In the genomic region with DNA sequence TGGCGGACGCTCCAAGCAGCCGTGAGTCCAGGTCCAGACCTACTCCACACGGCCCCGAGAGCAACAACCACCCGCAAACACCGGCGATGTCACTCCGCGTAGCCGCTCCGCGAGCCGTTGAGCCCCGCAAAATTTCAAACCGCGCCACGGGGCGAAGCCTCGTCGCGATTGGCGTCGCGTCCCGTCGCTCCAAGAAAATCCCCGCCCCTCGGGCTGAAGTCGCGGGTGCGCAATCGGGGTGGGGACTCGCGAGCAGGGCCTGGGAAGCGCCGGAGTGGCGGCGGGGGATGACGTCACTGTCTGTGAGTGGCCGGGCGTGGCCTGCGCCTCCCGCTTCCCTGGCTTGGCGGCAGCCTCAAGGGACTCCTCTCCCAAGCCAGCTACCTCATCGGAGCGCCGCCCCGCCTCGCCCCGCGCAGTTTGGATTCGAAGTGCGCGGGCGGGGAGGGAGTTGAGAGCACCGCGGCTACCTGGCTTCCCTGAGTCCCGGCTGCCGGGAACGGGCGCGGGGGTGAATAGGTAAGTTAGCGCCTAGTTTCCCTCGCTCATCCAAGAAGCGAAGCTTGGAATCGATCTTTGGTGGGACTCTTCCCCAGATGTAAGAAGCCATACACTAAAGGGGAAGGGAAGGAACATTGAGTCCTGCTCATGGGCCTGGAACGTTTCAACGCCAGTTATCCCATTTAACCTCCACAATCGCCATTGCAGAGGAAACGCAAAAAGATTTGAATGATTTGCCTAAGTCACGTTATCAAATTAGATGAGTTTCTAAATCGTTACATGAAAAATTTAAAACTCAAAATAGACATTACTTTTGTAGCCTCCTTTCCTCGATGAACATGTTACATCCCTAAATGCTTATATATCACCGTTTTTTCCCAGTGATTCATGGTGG, we compare ENCODE assay signal across 8 cellular contexts. TPM values are rescaled to one million over a fixed set of nuclear protein-coding genes. Genes with fewer than 3 reads are reported as not detected.
DNase-seq lines count a peak whose midpoint lies in the region; ATAC-seq, FAIRE-seq and TF ChIP-seq lines count a peak whose summit lies in the region.

A gene with protein sequence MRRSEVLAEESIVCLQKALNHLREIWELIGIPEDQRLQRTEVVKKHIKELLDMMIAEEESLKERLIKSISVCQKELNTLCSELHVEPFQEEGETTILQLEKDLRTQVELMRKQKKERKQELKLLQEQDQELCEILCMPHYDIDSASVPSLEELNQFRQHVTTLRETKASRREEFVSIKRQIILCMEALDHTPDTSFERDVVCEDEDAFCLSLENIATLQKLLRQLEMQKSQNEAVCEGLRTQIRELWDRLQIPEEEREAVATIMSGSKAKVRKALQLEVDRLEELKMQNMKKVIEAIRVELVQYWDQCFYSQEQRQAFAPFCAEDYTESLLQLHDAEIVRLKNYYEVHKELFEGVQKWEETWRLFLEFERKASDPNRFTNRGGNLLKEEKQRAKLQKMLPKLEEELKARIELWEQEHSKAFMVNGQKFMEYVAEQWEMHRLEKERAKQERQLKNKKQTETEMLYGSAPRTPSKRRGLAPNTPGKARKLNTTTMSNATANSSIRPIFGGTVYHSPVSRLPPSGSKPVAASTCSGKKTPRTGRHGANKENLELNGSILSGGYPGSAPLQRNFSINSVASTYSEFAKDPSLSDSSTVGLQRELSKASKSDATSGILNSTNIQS (minus strand): TSS at position 119 of the 895 bp plus-strand sequence. CDS start 118 bp downstream, at position 1.

- CTCF ChIA-PET in H1 (lab: Charles Lee; ENCODE audit: partially characterized antibody), result interaction anchor here (0.8 to 1.1 kb wide), 4 partner anchors 30 to 60 kb away, joined by 3 read pairs; no protein-coding TSS in a partner anchor

- peaks cover 9 to 54% of the 10 kb centered on the region in 2 experiments for H3K79me2 ChIP-seq in H1 (ENCODE audit: control insufficient read depth in 1 of 2, insufficient read depth in 2 of 2, low read length in 2 of 2)

- H3K14ac ChIP-seq in H1 (ENCODE audit: insufficient read length) (no peak within 1 kb of the TSS), mesenchymal stem cell (ENCODE audit: low read length in 2 of 2) (peak within 1 kb of the TSS; percentile 61 to 77)

- H3K9me3 ChIP-seq in H1 (ENCODE audit: insufficient read depth in 2 of 2, low read depth in 1 of 2, low read length in 1 of 2) (no peaks in the 10 kb centered on the region), mesenchymal stem cell (ENCODE audit: control insufficient read depth, low read length) (no peaks in the 10 kb centered on the region)

- peaks cover 6% of the 10 kb centered on the region for H3K79me1 ChIP-seq in H1 (ENCODE audit: low read depth, low read length)
- peaks cover 4% of the 10 kb centered on the region for H3K79me1 ChIP-seq in mesenchymal stem cell (replicated peaks; ENCODE audit: low read length, poor library complexity, severe bottlenecking)

- TF ChIP-seq EP300 in H1 (IDR thresholded peaks at IDR 0.05; ENCODE audit: borderline replicate concordance in 1 of 2, low read depth in 2 of 2, low read length in 2 of 2), result peak in 1 of 2 experiments; percentile 20; a peak in 1 of 3 replicates

- H3K27ac ChIP-seq in H1 (ENCODE audit: low read depth, low read length), result peak within 1 kb of the TSS; percentile 80
- H3K27ac ChIP-seq in mesenchymal stem cell (ENCODE audit: low read length, poor library complexity, severe bottlenecking), result peak within 1 kb of the TSS; percentile 55

- H3K36me3 ChIP-seq in H1 (ENCODE audit: control insufficient read depth in 2 of 4, insufficient read depth in 4 of 4, low read length in 3 of 4) (peaks cover 4 to 22% (median 16%) of the 10 kb centered on the region in 4 experiments), mesenchymal stem cell (ENCODE audit: control insufficient read depth in 1 of 2, insufficient read depth in 2 of 2, low read depth in 1 of 2, low read length in 2 of 2) (peaks cover 14 to 26% of the 10 kb centered on the region in 2 experiments)

- no peak for TF ChIP-seq RAD21 in H1 (IDR thresholded peaks at IDR 0.05 in 1 of 2, conservative IDR thresholded peaks at IDR 0.05 in 1 of 2; ENCODE audit: low read depth in 2 of 2, low read length in 2 of 2)

- POLR2A ChIA-PET in H1 (lab: Charles Lee; ENCODE audit: partially characterized antibody), result interaction anchor here (0.7 to 1.2 kb wide), 6 partner anchors 9 to 72 kb away, joined by 3 to 9 read pairs (median 4); a partner anchor contains a TSS

- H4K5ac ChIP-seq in H1 (ENCODE audit: insufficient read length, low read depth, low read length), result peak within 1 kb of the TSS; percentile 85

- peak; percentile 89 for ATAC-seq in GM21367 (IDR thresholded peaks at IDR 0.05; ENCODE audit: unreplicated experiment)

- H3K23ac ChIP-seq in H1 (ENCODE audit: insufficient read length) (no peak within 1 kb of the TSS), mesenchymal stem cell (ENCODE audit: low read length in 2 of 2) (peak within 1 kb of the TSS in 1 of 2 experiments; percentile 75)

- H2BK15ac ChIP-seq in H1 (ENCODE audit: low read length) (peak within 1 kb of the TSS; percentile 61; the same call in 1 of the 2 replicates), mesenchymal stem cell (ENCODE audit: low read depth, poor library complexity, severe bottlenecking) (no peak within 1 kb of the TSS)

- peak within 1 kb of the TSS; percentile 61 to 98 for H3K4me2 ChIP-seq in H1 (ENCODE audit: insufficient read depth in 1 of 2, low read depth in 2 of 2, low read length in 2 of 2)
- peak within 1 kb of the TSS; percentile 89 for H3K4me2 ChIP-seq in mesenchymal stem cell (ENCODE audit: low read length, poor library complexity, severe bottlenecking)

- H2AK5ac ChIP-seq in H1 (ENCODE audit: low read depth, low read length), result no peak within 1 kb of the TSS
- H2AK5ac ChIP-seq in mesenchymal stem cell (ENCODE audit: low read length, severe bottlenecking), result no peak within 1 kb of the TSS

- H2BK120ac ChIP-seq in H1 (replicated peaks; ENCODE audit: low read depth, low read length) (peak within 1 kb of the TSS; percentile 61), mesenchymal stem cell (ENCODE audit: low read depth, low read length) (peak within 1 kb of the TSS; percentile 55)

- peak within 1 kb of the TSS; percentile 73 for H3K56ac ChIP-seq in H1 (replicated peaks; ENCODE audit: insufficient read length, low read depth, low read length)

- peak within 1 kb of the TSS; percentile 93 for H2BK5ac ChIP-seq in H1 (ENCODE audit: low read depth, low read length)
- H2BK5ac ChIP-seq in mesenchymal stem cell (ENCODE audit: low read depth, low read length, poor library complexity, severe bottlenecking), result no peak within 1 kb of the TSS

- H2BK12ac ChIP-seq in H1 (ENCODE audit: low read depth, low read length), result peak within 1 kb of the TSS; percentile 95; the same call in 1 of the 2 replicates
- peak within 1 kb of the TSS in 1 of 2 experiments; percentile 86 for H2BK12ac ChIP-seq in mesenchymal stem cell (ENCODE audit: low read length in 2 of 2)

- no peak for TF ChIP-seq CTCF in H1 (IDR thresholded peaks at IDR 0.05; ENCODE audit: control extremely low read depth in 1 of 3, insufficient read depth in 1 of 3, low read depth in 1 of 3, low read length in 3 of 3)

- H4K8ac ChIP-seq in H1 (ENCODE audit: extremely low read depth, insufficient read depth, low read length) (peak within 1 kb of the TSS; percentile 88), mesenchymal stem cell (ENCODE audit: low read length) (peak within 1 kb of the TSS; percentile 66)

- FAIRE-seq in HTR-8/SVneo (lab: Jason Lieb, UNC) (peak; percentile 95), H1 (lab: Jason Lieb, UNC) (no peak)

- peaks cover 0 to 5% (median 0%) of the 10 kb centered on the region in 4 experiments; a peak in 1 of 7 replicates for H3K4me1 ChIP-seq in H1 (replicated peaks in 1 of 4; ENCODE audit: control insufficient read depth in 3 of 4, insufficient read depth in 4 of 4, low read length in 3 of 4)
- H3K4me1 ChIP-seq in mesenchymal stem cell (ENCODE audit: control insufficient read depth, insufficient read depth, low read depth, low read length), result no peaks in the 10 kb centered on the region

- H2BK20ac ChIP-seq in H1 (ENCODE audit: low read length), result 0 out of 2 replicates have a peak within 1 kb of the TSS, but pooled peaks have one; percentile 61

- no peaks in the 10 kb centered on the region for H3K27me3 ChIP-seq in H1 (replicated peaks in 1 of 4; ENCODE audit: control insufficient read depth in 3 of 4, extremely low read depth in 1 of 4, insufficient read depth in 3 of 4, low read length in 3 of 4)
- no peaks in the 10 kb centered on the region for H3K27me3 ChIP-seq in mesenchymal stem cell (ENCODE audit: control insufficient read depth in 1 of 2, insufficient read depth in 1 of 2, low read length in 2 of 2)

- TF ChIP-seq POLR2A in H1 (IDR thresholded peaks at IDR 0.05; ENCODE audit: control extremely low read depth in 1 of 2, low read depth in 2 of 2, low read length in 2 of 2), result peak; percentile 90 to 95

- DNase-seq in COLO829 (ENCODE audit: low spot score) (peak; percentile 99), HTR-8/SVneo (ENCODE audit: insufficient read length, low spot score) (peak; percentile 97), NOMO-1 treated with dmso at 0.1 percent for 144 hours (lab: John Stamatoyannopoulos, UW; ENCODE audit: unreplicated experiment) (peak; percentile 95), H1 (ENCODE audit: low read depth in 1 of 2, low spot score in 2 of 2) (peak; percentile 97 to 98), mesenchymal stem cell (peak; percentile 98)
- peak; percentile 94 to 97 (median 96) for DNase-seq in activated CD8-positive, alpha-beta memory T cell treated with anti-CD3 and anti-CD28 coated beads for 48 hours (ENCODE audit: low read depth in 2 of 3, low spot score in 2 of 3)
- DNase-seq in stimulated activated CD8-positive, alpha-beta memory T cell treated with anti-CD3 and anti-CD28 coated beads, Interleukin-12 subunit alpha, Interleukin-12 subunit beta, amount 100 ng/mL, for 4 hours (ENCODE audit: low read depth), result peak; percentile 93

- H4K91ac ChIP-seq in H1 (replicated peaks; ENCODE audit: insufficient read length, low read length) (peak within 1 kb of the TSS; percentile 99), mesenchymal stem cell (ENCODE audit: low read length) (peak within 1 kb of the TSS; percentile 80)

- 1% methylated on average over 70 of the region's 75 CpGs; no CpG with 5 or more reads in 1 of the 2 experiments for WGBS in H1 (ENCODE audit: extremely low coverage in 1 of 2, insufficient coverage in 1 of 2, insufficient read length in 1 of 2, insufficient replicate concordance in 2 of 2, low coverage in 1 of 2, low lambda C conversion rate in 2 of 2, missing lambda C conversion rate in 1 of 2), 2 experiments
- WGBS in mesenchymal stem cell, result under 1% methylated on average over 51 of the region's 75 CpGs

- H3K18ac ChIP-seq in H1 (ENCODE audit: extremely low read depth, low read length) (peak within 1 kb of the TSS; percentile 99), mesenchymal stem cell (ENCODE audit: low read depth in 1 of 2, low read length in 2 of 2) (peak within 1 kb of the TSS; percentile 61 to 82)

- peaks cover 9% of the 10 kb centered on the region for H3K23me2 ChIP-seq in H1 (ENCODE audit: low read depth, low read length)

- H3K4ac ChIP-seq in H1 (replicated peaks; ENCODE audit: insufficient read length, low read depth, low read length) (peak within 1 kb of the TSS; percentile 65), mesenchymal stem cell (ENCODE audit: low read depth in 1 of 2, low read length in 2 of 2) (peak within 1 kb of the TSS; percentile 53 to 58)

- H3K4me3 ChIP-seq in H1 (ENCODE audit: extremely low read depth in 1 of 4, insufficient read depth in 2 of 4, low read depth in 3 of 4, low read length in 4 of 4) (peak within 1 kb of the TSS; percentile 78 to 87 (median 86)), mesenchymal stem cell (ENCODE audit: insufficient read depth in 1 of 2, low read depth in 1 of 2, low read length in 2 of 2) (peak within 1 kb of the TSS; percentile 98 to 100)

- peak within 1 kb of the TSS; percentile 89 to 99 (median 92) for H3K9ac ChIP-seq in H1 (replicated peaks in 1 of 4; ENCODE audit: extremely low read depth in 1 of 4, low read depth in 3 of 4, low read length in 3 of 4)
- peak within 1 kb of the TSS; percentile 96 for H3K9ac ChIP-seq in mesenchymal stem cell (ENCODE audit: low read length)

- H2AFZ ChIP-seq in H1 (ENCODE audit: low read length), result peak within 1 kb of the TSS; percentile 70
- peak within 1 kb of the TSS; percentile 60 for H2AFZ ChIP-seq in mesenchymal stem cell (ENCODE audit: low read depth, low read length)

- peaks cover 4 to 6% of the 10 kb centered on the region in 2 experiments for H4K20me1 ChIP-seq in H1 (replicated peaks in 1 of 2; ENCODE audit: control insufficient read depth in 1 of 2, insufficient read depth in 2 of 2, low read length in 2 of 2)

RNA-seq across cellular contexts. Expression of the gene that starts here (rescaled TPM):
- total RNA-seq in H1 (2021; fragmentation: NEBNext Ultra II Directional; extraction: Animal tissue kit (Norgen Biotek cat#: 25700)), result 90.7 and 91.4 TPM in 2 replicates
- polyA plus RNA-seq in H1 (2011; rRNA removed), result 158 and 181 TPM in 2 replicates
- 151 TPM for polyA plus RNA-seq in H1 (2011; cell fraction: cytosol; rRNA removed)
- 256 TPM for polyA plus RNA-seq in H1 (2011; cell fraction: nucleus; rRNA removed)
- 99.2 to 109 TPM (median 102 TPM) in 4 replicates for polyA plus RNA-seq in H1 (2012, experiment 1 of 2)
- polyA plus RNA-seq in H1 (2012, experiment 2 of 2), result 15.6 TPM
- 94.1 TPM for polyA plus RNA-seq in H1 (2013, experiment 1 of 2)
- polyA plus RNA-seq in H1 (2013, experiment 2 of 2), result 99.7 TPM
- 144 and 181 TPM in 2 replicates for polyA minus RNA-seq in H1 (2011; rRNA and poly(A)+ RNA removed)
- 73.8 TPM for polyA minus RNA-seq in H1 (2011; cell fraction: cytosol; rRNA and poly(A)+ RNA removed)
- 104 TPM for polyA minus RNA-seq in H1 (2011; cell fraction: nucleus; rRNA and poly(A)+ RNA removed)
- 24.0 TPM for polyA plus RNA-seq in mesenchymal stem cell (2013, experiment 1 of 2)
- polyA plus RNA-seq in mesenchymal stem cell (2013, experiment 2 of 2), result 24.6 TPM

Comparison
In these comparisons a context has a peak if more than half of its experiments do, and no peak if none do; other contexts are left out.
1. Peak in every context shown above with its lines: DNase-seq, ATAC-seq, H3K4me3 ChIP-seq and H3K27ac ChIP-seq.